Comparison of ENCODE assay signal across 8 cellular contexts in genomic region chr11:101914737-101915426, GRCh38. TPM values are rescaled to one million over a fixed set of nuclear protein-coding genes. Genes with fewer than 3 reads are reported as not detected.
DNase-seq lines count a peak whose midpoint lies in the region; ATAC-seq and TF ChIP-seq lines count a peak whose summit lies in the region.

Gene CEP126, plus strand, starts transcription at chr11:101915010. Its CDS starts 275 bp downstream, at chr11:101915285.

- peak within 1 kb of the TSS; percentile 95 for H3K9ac ChIP-seq in MM.1S (ENCODE audit: low read length)

- no peaks in the 10 kb centered on the region for H3K9me2 ChIP-seq in MM.1S (replicated peaks; ENCODE audit: insufficient read depth, low read length)

- peak within 1 kb of the TSS; percentile 23 to 85 for H3K27ac Mint-ChIP-seq in activated naive CD4-positive, alpha-beta T cell treated with anti-CD3 and anti-CD28 coated beads, Interleukin-2, amount 50 U/mL, for 72 hours

- peak; percentile 95 to 97 for ATAC-seq in activated naive CD4-positive, alpha-beta T cell treated with anti-CD3 and anti-CD28 coated beads, Interleukin-2, amount 50 U/mL, for 72 hours
- peak; percentile 99 for ATAC-seq in omental fat pad (ENCODE audit: low FRiP score)

- no peaks in the 10 kb centered on the region for H3K36me3 Mint-ChIP-seq in activated naive CD4-positive, alpha-beta T cell treated with anti-CD3 and anti-CD28 coated beads, Interleukin-2, amount 50 U/mL, for 72 hours

- in situ Hi-C loops in HAP-1 (cut with MboI; ENCODE audit: low sequenced_read_pairs) = no loop called here

- H3F3A ChIP-seq in MM.1S (ENCODE audit: insufficient read depth, low read length) = peaks cover 12% of the 10 kb centered on the region

- H3K9me3 ChIP-seq in HAP-1 (no peaks in the 10 kb centered on the region), MM.1S (replicated peaks; ENCODE audit: insufficient read depth, low read length) (no peaks in the 10 kb centered on the region), SJSA1 (replicated peaks) (no peaks in the 10 kb centered on the region)

- peak within 1 kb of the TSS; percentile 96 for H3K27ac ChIP-seq in MM.1S (ENCODE audit: low read length)
- H3K27ac ChIP-seq in SJSA1 = peak within 1 kb of the TSS; percentile 59
- H3K27ac ChIP-seq in temporal lobe (ENCODE audit: low read depth, low read length) = peak within 1 kb of the TSS; percentile 69

- DNase-seq in ELF-1 (ENCODE audit: low read depth, low spot score) = peak; percentile 97
- peak; percentile 88 to 97 for DNase-seq in HAP-1 (ENCODE audit: low spot score in 2 of 2)
- peak; percentile 91 for DNase-seq in MM.1S
- peak; percentile 87 to 88 for DNase-seq in SJSA1 (ENCODE audit: low read depth in 1 of 2, low spot score in 2 of 2)
- peak; percentile 89 to 92 for DNase-seq in activated naive CD4-positive, alpha-beta T cell treated with anti-CD3 and anti-CD28 coated beads, Interleukin-2, amount 50 U/mL, for 72 hours (ENCODE audit: low spot score in 2 of 2)
- peak; percentile 93 for DNase-seq in glomerular visceral epithelial cell (ENCODE audit: extremely low spot score)
- DNase-seq in omental fat pad (ENCODE audit: low spot score) = peak; percentile 89

- TF ChIP-seq CTCF in MM.1S (IDR thresholded peaks at IDR 0.05; ENCODE audit: low read length) = peak; percentile 47
- TF ChIP-seq CTCF in omental fat pad (IDR thresholded peaks at IDR 0.05) = peak in 1 of 3 donors; percentile 17

- peak within 1 kb of the TSS; percentile 87 for H2AFZ ChIP-seq in MM.1S (ENCODE audit: low read length)

- H3K4me2 ChIP-seq in MM.1S (ENCODE audit: low read depth, low read length) = peak within 1 kb of the TSS; percentile 95

- no peaks in the 10 kb centered on the region for H4K20me1 ChIP-seq in MM.1S (ENCODE audit: insufficient read depth, low read length)

- peak within 1 kb of the TSS; percentile 74 for H3K4me3 ChIP-seq in HAP-1
- peak within 1 kb of the TSS; percentile 84 for H3K4me3 ChIP-seq in MM.1S (ENCODE audit: low read length)
- peak within 1 kb of the TSS; percentile 54 for H3K4me3 ChIP-seq in SJSA1

- no peaks in the 10 kb centered on the region for H3K9me3 Mint-ChIP-seq in activated naive CD4-positive, alpha-beta T cell treated with anti-CD3 and anti-CD28 coated beads, Interleukin-2, amount 50 U/mL, for 72 hours

- H3K36me3 ChIP-seq in HAP-1 (replicated peaks) = no peaks in the 10 kb centered on the region
- H3K36me3 ChIP-seq in MM.1S (replicated peaks; ENCODE audit: insufficient read depth, low read length) = no peaks in the 10 kb centered on the region
- no peaks in the 10 kb centered on the region for H3K36me3 ChIP-seq in SJSA1

- H3K4me1 ChIP-seq in HAP-1 (peaks cover 23% of the 10 kb centered on the region), MM.1S (ENCODE audit: low read length) (peaks cover 13% of the 10 kb centered on the region), SJSA1 (replicated peaks) (peaks cover 12% of the 10 kb centered on the region)

- no peaks in the 10 kb centered on the region for H3K79me2 ChIP-seq in MM.1S (ENCODE audit: low read length)

- H3K27me3 ChIP-seq in HAP-1 (ENCODE audit: low read depth) (no peaks in the 10 kb centered on the region), MM.1S (replicated peaks; ENCODE audit: insufficient read depth, low read length) (no peaks in the 10 kb centered on the region), SJSA1 (replicated peaks) (no peaks in the 10 kb centered on the region)

RNA-seq across cellular contexts. Expression of gene CEP126, which starts in this region (rescaled TPM):
- total RNA-seq in SJSA1 (2014; rRNA removed; shearing (Covaris generic)) = 0.21 and 0.28 TPM in 2 replicates
- total RNA-seq in activated naive CD4-positive, alpha-beta T cell treated with anti-CD3 and anti-CD28 coated beads, Interleukin-2, amount 50 U/mL, for 72 hours = 1 to 10 TPM; 1.5 to 1.8 TPM
- total RNA-seq in omental fat pad (1 to 10 TPM; 2.0 to 9.5 (median 7.0) TPM), temporal lobe (13.8 TPM)

Comparison
In these comparisons a context has a peak if more than half of its experiments do, and no peak if none do; other contexts are left out.
1. Peak in every context shown above with its lines: DNase-seq, ATAC-seq, H3K4me3 ChIP-seq and H3K27ac ChIP-seq.
2. Peak in DNase-seq, H3K4me3 ChIP-seq and H3K27ac ChIP-seq in SJSA1; RNA of the gene not detected or under 1 TPM.